ENCODE assay signal across 24 cellular contexts in the genomic region with DNA sequence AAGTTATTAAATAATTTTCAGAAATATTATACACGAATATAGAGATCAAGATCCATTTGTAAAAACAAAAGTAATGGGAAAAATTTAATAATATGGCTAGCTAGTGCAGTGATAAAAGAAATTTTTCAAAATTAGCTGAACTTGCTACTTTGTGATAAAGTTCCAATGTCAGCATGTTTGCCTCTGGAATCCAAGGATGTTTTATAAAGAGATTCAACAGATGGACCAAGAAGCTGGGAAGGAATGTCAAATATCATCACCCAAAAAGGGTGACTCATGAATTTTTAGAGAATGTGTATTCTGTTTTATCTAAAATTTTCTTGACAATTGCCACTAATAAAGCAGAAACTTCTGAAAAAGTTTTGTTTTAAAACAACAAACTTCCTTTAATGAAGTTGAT.
"Had no signal": no experiment of that assay in that cellular context is flagged by ENCODE, and none has a peak within 500 bp of the region (broad histone marks: within the 10 kb centered on the region; RNA-seq: fewer than 3 reads in every experiment).

No MANE protein-coding gene starts in this region.

- H3K27me3 ChIP-seq: stomach, thyroid gland, upper lobe of left lung, vagina had no signal

- H3K9ac ChIP-seq: parathyroid adenoma had no signal

- DNase-seq: activated CD4-positive, alpha-beta T cell treated with anti-CD3 and anti-CD28 coated beads for 36 hours; activated CD4-positive, alpha-beta T cell treated with anti-CD3 and anti-CD28 coated beads, Interleukin-2, amount 50 U/mL, for 4 hours; activated CD4-positive, CD25-positive, alpha-beta regulatory T cell; activated gamma-delta T cell; activated naive CD4-positive, alpha-beta T cell treated with anti-CD3 and anti-CD28 coated beads, Interleukin-2, amount 10 ng/mL, durations not matched to agents 7 days and 5 days; dermis blood vessel endothelial cell; effector CD4-positive, alpha-beta T cell; foreskin fibroblast; head of caudate nucleus; hippocampal formation; kidney; midbrain; naive thymus-derived CD8-positive, alpha-beta T cell; nucleus accumbens; psoas muscle; stimulated activated CD4-positive, alpha-beta T cell treated with anti-CD3 and anti-CD28 coated beads, Interleukin-15, amount 100 ng/mL, for 24 hours; stimulated activated CD4-positive, alpha-beta T cell treated with anti-CD3 and anti-CD28 coated beads, Interleukin-2, amount 100 ng/mL, for 24 hours; stimulated activated naive B cell treated with anti-CD40 and anti-IgM and Interleukin-4, amounts not matched to agents 10 μg/mL and 1 μg/mL and 100 μg/mL, for 72 hours; stomach; thyroid gland; upper lobe of left lung had no signal

- H3K4me1 ChIP-seq: parathyroid adenoma, psoas muscle, thyroid gland, upper lobe of left lung, vagina had no signal

- H3K9me3 ChIP-seq: thyroid gland had no signal

- H3K4me3 Mint-ChIP-seq: activated CD4-positive, alpha-beta T cell treated with anti-CD3 and anti-CD28 coated beads for 36 hours; activated naive CD4-positive, alpha-beta T cell treated with anti-CD3 and anti-CD28 coated beads, Interleukin-2, amount 10 ng/mL, durations not matched to agents 7 days and 5 days; naive thymus-derived CD8-positive, alpha-beta T cell; neural crest cell; stimulated activated naive B cell treated with anti-CD40 and anti-IgM and Interleukin-4, amounts not matched to agents 10 μg/mL and 1 μg/mL and 100 μg/mL, for 72 hours had no signal

- H3K36me3 Mint-ChIP-seq: activated naive CD4-positive, alpha-beta T cell treated with anti-CD3 and anti-CD28 coated beads, Interleukin-2, amount 10 ng/mL, durations not matched to agents 7 days and 5 days had no signal

- H3K27ac Mint-ChIP-seq: activated CD4-positive, alpha-beta T cell treated with anti-CD3 and anti-CD28 coated beads for 36 hours; activated naive CD4-positive, alpha-beta T cell treated with anti-CD3 and anti-CD28 coated beads, Interleukin-2, amount 10 ng/mL, durations not matched to agents 7 days and 5 days; naive thymus-derived CD8-positive, alpha-beta T cell; stimulated activated naive B cell treated with anti-CD40 and anti-IgM and Interleukin-4, amounts not matched to agents 10 μg/mL and 1 μg/mL and 100 μg/mL, for 72 hours had no signal

- ATAC-seq: activated CD4-positive, alpha-beta T cell treated with anti-CD3 and anti-CD28 coated beads for 36 hours; naive thymus-derived CD8-positive, alpha-beta T cell; psoas muscle; stimulated activated naive B cell treated with anti-CD40 and anti-IgM and Interleukin-4, amounts not matched to agents 10 μg/mL and 1 μg/mL and 100 μg/mL, for 72 hours had no signal

- H3K4me1 Mint-ChIP-seq: activated CD4-positive, alpha-beta T cell treated with anti-CD3 and anti-CD28 coated beads for 36 hours; activated naive CD4-positive, alpha-beta T cell treated with anti-CD3 and anti-CD28 coated beads, Interleukin-2, amount 10 ng/mL, durations not matched to agents 7 days and 5 days; naive thymus-derived CD8-positive, alpha-beta T cell; neural crest cell; stimulated activated naive B cell treated with anti-CD40 and anti-IgM and Interleukin-4, amounts not matched to agents 10 μg/mL and 1 μg/mL and 100 μg/mL, for 72 hours had no signal

- H3K4me3 ChIP-seq: psoas muscle, stomach, thyroid gland, upper lobe of left lung, vagina had no signal

- H3K36me3 ChIP-seq: stomach, thyroid gland, upper lobe of left lung, vagina had no signal

- H3K27me3 Mint-ChIP-seq: activated CD4-positive, alpha-beta T cell treated with anti-CD3 and anti-CD28 coated beads for 36 hours; activated naive CD4-positive, alpha-beta T cell treated with anti-CD3 and anti-CD28 coated beads, Interleukin-2, amount 10 ng/mL, durations not matched to agents 7 days and 5 days; naive thymus-derived CD8-positive, alpha-beta T cell; stimulated activated naive B cell treated with anti-CD40 and anti-IgM and Interleukin-4, amounts not matched to agents 10 μg/mL and 1 μg/mL and 100 μg/mL, for 72 hours had no signal
